Comparison of ENCODE assay signal across 2 cellular contexts in the genomic region with DNA sequence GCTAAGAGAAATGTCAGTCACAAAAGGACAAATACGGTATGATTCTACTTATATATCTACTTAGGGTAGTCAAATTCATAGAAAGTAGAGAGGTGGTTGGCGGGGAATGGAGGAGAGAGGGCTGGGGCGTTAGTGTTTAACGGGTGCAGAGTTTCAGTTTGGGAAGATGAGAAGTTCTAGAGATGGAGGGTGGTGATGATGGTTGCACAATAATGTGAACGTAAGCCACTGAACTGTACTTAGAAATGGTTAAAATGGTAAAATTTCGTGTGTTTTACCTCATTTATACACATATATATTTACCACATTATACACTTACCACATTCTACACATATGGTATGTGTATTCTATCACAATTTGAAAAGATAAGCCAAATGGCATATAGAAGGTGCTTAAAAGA.
A peak's percentile ranks its signal among the peaks of the same experiment; 100 is the strongest.
TF ChIP-seq lines count a peak whose summit lies in the region.

No MANE protein-coding gene starts in this region.

TF ChIP-seq in HepG2, 621 proteins besides CTCF, POLR2A, EP300 and RAD21:
- TF ChIP-seq TMF1 (CRISPR knock-in tag; IDR thresholded peaks at IDR 0.05; ENCODE audit: low read depth): no peak
- TF ChIP-seq, protein P1, sequence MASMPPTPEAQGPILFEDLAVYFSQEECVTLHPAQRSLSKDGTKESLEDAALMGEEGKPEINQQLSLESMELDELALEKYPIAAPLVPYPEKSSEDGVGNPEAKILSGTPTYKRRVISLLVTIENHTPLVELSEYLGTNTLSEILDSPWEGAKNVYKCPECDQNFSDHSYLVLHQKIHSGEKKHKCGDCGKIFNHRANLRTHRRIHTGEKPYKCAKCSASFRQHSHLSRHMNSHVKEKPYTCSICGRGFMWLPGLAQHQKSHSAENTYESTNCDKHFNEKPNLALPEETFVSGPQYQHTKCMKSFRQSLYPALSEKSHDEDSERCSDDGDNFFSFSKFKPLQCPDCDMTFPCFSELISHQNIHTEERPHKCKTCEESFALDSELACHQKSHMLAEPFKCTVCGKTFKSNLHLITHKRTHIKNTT (CRISPR knock-in tag; IDR thresholded peaks at IDR 0.05): no peak
- TF ChIP-seq CEBPB (IDR thresholded peaks at IDR 0.05; ENCODE audit: borderline replicate concordance, low read depth, low read length): peak; percentile 49; the same call in 1 of the 2 replicates
- no peak for TF ChIP-seq ZNF501 (CRISPR knock-in tag; IDR thresholded peaks at IDR 0.05)

TF ChIP-seq in IMR-90, 13 proteins besides CTCF, POLR2A, EP300 and RAD21:
- TF ChIP-seq CHD1 (IDR thresholded peaks at IDR 0.05; ENCODE audit: low read depth, low read length) (no peak), CEBPB (IDR thresholded peaks at IDR 0.05; ENCODE audit: low read depth, low read length) (peak; percentile 61), MAZ (IDR thresholded peaks at IDR 0.05; ENCODE audit: borderline replicate concordance, low read depth, low read length) (no peak)
- TF ChIP-seq, protein P2, sequence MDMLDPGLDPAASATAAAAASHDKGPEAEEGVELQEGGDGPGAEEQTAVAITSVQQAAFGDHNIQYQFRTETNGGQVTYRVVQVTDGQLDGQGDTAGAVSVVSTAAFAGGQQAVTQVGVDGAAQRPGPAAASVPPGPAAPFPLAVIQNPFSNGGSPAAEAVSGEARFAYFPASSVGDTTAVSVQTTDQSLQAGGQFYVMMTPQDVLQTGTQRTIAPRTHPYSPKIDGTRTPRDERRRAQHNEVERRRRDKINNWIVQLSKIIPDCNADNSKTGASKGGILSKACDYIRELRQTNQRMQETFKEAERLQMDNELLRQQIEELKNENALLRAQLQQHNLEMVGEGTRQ (IDR thresholded peaks at IDR 0.05; ENCODE audit: low read depth, low read length): no peak
